ENCODE assay signal across 1 cellular context in genomic region chr20:21184810-21185209, GRCh38.
TF ChIP-seq lines count a peak whose summit lies in the region.

No MANE protein-coding gene starts in this region.

TF ChIP-seq in H1, 55 proteins besides CTCF, POLR2A, EP300 and RAD21 (continued from another document):
- no peak for TF ChIP-seq E2F6 (IDR thresholded peaks at IDR 0.05)
